In genomic region chr22:29720824-29721323, GRCh38 we compare ENCODE assay signal across 1 cellular context.
TF ChIP-seq lines count a peak whose summit lies in the region.

No MANE protein-coding gene starts in this region.

TF ChIP-seq in GM23338, 12 proteins besides CTCF, POLR2A, EP300 and RAD21:
- TF ChIP-seq EZH2phosphoT487 (IDR thresholded peaks at IDR 0.05; ENCODE audit: unreplicated experiment) = no peak
- TF ChIP-seq EZH2 (IDR thresholded peaks at IDR 0.05; ENCODE audit: low read depth, unreplicated experiment) = peak; percentile 65
- TF ChIP-seq ZNF331 (CRISPR knock-in tag; IDR thresholded peaks at IDR 0.05; ENCODE audit: low read depth) = no peak
TF ChIP-seq in GM23338: peak in this region for 1.
